In genomic region chr6:109379706-109380105, GRCh38 we compare ENCODE assay signal across 8 cellular contexts. TPM values are rescaled to one million over a fixed set of nuclear protein-coding genes. Genes with fewer than 3 reads are reported as not detected.
DNase-seq lines count a peak whose midpoint lies in the region; ATAC-seq lines count a peak whose summit lies in the region.

No MANE protein-coding gene starts in this region.

- POLR2A ChIA-PET in activated CD4-positive, alpha-beta T cell treated with anti-CD3 and anti-CD28 coated beads for 36 hours (lab: Charles Lee) = interaction anchor here (1.0 to 1.2 kb wide), 2 partner anchors 10 to 29 kb away, joined by 3 read pairs; no protein-coding TSS in a partner anchor

- no peaks in the 10 kb centered on the region for H3K9me3 Mint-ChIP-seq in activated CD4-positive, alpha-beta T cell treated with anti-CD3 and anti-CD28 coated beads for 36 hours (ENCODE audit: low read depth)
- H3K9me3 Mint-ChIP-seq in activated T-helper 1 cell treated with anti-CD3 and anti-CD28 coated beads, Interleukin-12 subunit alpha, Interleukin-12 subunit beta, Interleukin-2, Interleukin-4 antibody, amounts not matched to agents 30 ng/mL and 10 ng/mL and 1 ng/mL, durations not matched to agents 14 hours and 24 hours and 36 hours = no peaks in the 10 kb centered on the region

- ATAC-seq in activated CD4-positive, alpha-beta T cell treated with anti-CD3 and anti-CD28 coated beads for 36 hours = no peak
- no peak for ATAC-seq in HG02973 (IDR thresholded peaks at IDR 0.05; ENCODE audit: unreplicated experiment)

- H3K4me1 Mint-ChIP-seq in activated CD4-positive, alpha-beta T cell treated with anti-CD3 and anti-CD28 coated beads for 36 hours = peaks cover 51% of the 10 kb centered on the region
- H3K4me1 Mint-ChIP-seq in activated T-helper 1 cell treated with anti-CD3 and anti-CD28 coated beads, Interleukin-12 subunit alpha, Interleukin-12 subunit beta, Interleukin-2, Interleukin-4 antibody, amounts not matched to agents 30 ng/mL and 10 ng/mL and 1 ng/mL, durations not matched to agents 14 hours and 24 hours and 36 hours (ENCODE audit: low read depth) = peaks cover 62% of the 10 kb centered on the region

- peak overlapping the region; percentile 98 for H3K4me3 Mint-ChIP-seq in activated CD4-positive, alpha-beta T cell treated with anti-CD3 and anti-CD28 coated beads for 36 hours
- H3K4me3 Mint-ChIP-seq in activated T-helper 1 cell treated with anti-CD3 and anti-CD28 coated beads, Interleukin-12 subunit alpha, Interleukin-12 subunit beta, Interleukin-2, Interleukin-4 antibody, amounts not matched to agents 30 ng/mL and 10 ng/mL and 1 ng/mL, durations not matched to agents 14 hours and 24 hours and 36 hours = peak overlapping the region; percentile 97

- H3K27ac ChIP-seq in iPS-20b (ENCODE audit: low read length) (no peak overlapping the region), stomach smooth muscle (ENCODE audit: low read length) (no peak overlapping the region)

- H3K36me3 ChIP-seq in iPS-20b (ENCODE audit: insufficient read depth, low read depth, low read length) = peaks cover 49% of the 10 kb centered on the region
- peaks cover 18 to 26% of the 10 kb centered on the region in 2 donors for H3K36me3 ChIP-seq in stomach smooth muscle (ENCODE audit: control insufficient read depth in 2 of 2, insufficient read depth in 2 of 2, low read length in 2 of 2)

- CTCF ChIA-PET in activated CD4-positive, alpha-beta T cell treated with anti-CD3 and anti-CD28 coated beads for 36 hours (lab: Charles Lee) = interaction anchor here (1.0 kb wide), 1 partner anchor 192 kb away, joined by 4 read pairs; no protein-coding TSS in a partner anchor

- peak overlapping the region; percentile 95 for H3K27ac Mint-ChIP-seq in activated CD4-positive, alpha-beta T cell treated with anti-CD3 and anti-CD28 coated beads for 36 hours
- H3K27ac Mint-ChIP-seq in activated T-helper 1 cell treated with anti-CD3 and anti-CD28 coated beads, Interleukin-12 subunit alpha, Interleukin-12 subunit beta, Interleukin-2, Interleukin-4 antibody, amounts not matched to agents 30 ng/mL and 10 ng/mL and 1 ng/mL, durations not matched to agents 14 hours and 24 hours and 36 hours = peak overlapping the region; percentile 98

- H3K4me1 ChIP-seq in iPS-20b (ENCODE audit: insufficient read depth, low read length) (peaks cover 10% of the 10 kb centered on the region), stomach smooth muscle (ENCODE audit: control insufficient read depth, insufficient read depth, low read length) (peaks cover 12% of the 10 kb centered on the region)

- H3K9me3 ChIP-seq in iPS-20b (ENCODE audit: insufficient read depth, low read depth, low read length) (no peaks in the 10 kb centered on the region), stomach smooth muscle (ENCODE audit: control insufficient read depth in 2 of 2, low read length in 2 of 2) (no peaks in the 10 kb centered on the region)

- DNase-seq in activated CD4-positive, alpha-beta T cell treated with anti-CD3 and anti-CD28 coated beads for 36 hours = no peak
- DNase-seq in activated CD4-positive, alpha-beta T cell treated with anti-CD3 and anti-CD28 coated beads for 48 hours = no peak
- no peak for DNase-seq in activated T-helper 1 cell treated with anti-CD3 and anti-CD28 coated beads, Interleukin-12 subunit alpha, Interleukin-12 subunit beta, Interleukin-2, Interleukin-4 antibody, amounts not matched to agents 30 ng/mL and 10 ng/mL and 1 ng/mL, durations not matched to agents 14 hours and 24 hours and 36 hours (ENCODE audit: low spot score)
- no peak for DNase-seq in activated CD4-positive, CD25-positive, alpha-beta regulatory T cell (lab: John Stamatoyannopoulos, UW)
- no peak for DNase-seq in posterior vena cava (ENCODE audit: low spot score)

- H3K4me3 ChIP-seq in iPS-20b (ENCODE audit: low read length) = peak overlapping the region; percentile 82
- H3K4me3 ChIP-seq in stomach smooth muscle (ENCODE audit: low read length in 2 of 2) = peak overlapping the region; percentile 61 to 96

- H3K36me3 Mint-ChIP-seq in activated CD4-positive, alpha-beta T cell treated with anti-CD3 and anti-CD28 coated beads for 36 hours (ENCODE audit: low read depth) = peaks cover 61% of the 10 kb centered on the region
- H3K36me3 Mint-ChIP-seq in activated T-helper 1 cell treated with anti-CD3 and anti-CD28 coated beads, Interleukin-12 subunit alpha, Interleukin-12 subunit beta, Interleukin-2, Interleukin-4 antibody, amounts not matched to agents 30 ng/mL and 10 ng/mL and 1 ng/mL, durations not matched to agents 14 hours and 24 hours and 36 hours (ENCODE audit: low read depth) = peaks cover 51% of the 10 kb centered on the region

- H3K27me3 ChIP-seq in iPS-20b (ENCODE audit: insufficient read depth, low read length) (no peaks in the 10 kb centered on the region), stomach smooth muscle (ENCODE audit: control insufficient read depth in 1 of 2, insufficient read depth in 2 of 2, low read length in 2 of 2) (no peaks in the 10 kb centered on the region)

- no peaks in the 10 kb centered on the region for H3K27me3 Mint-ChIP-seq in activated CD4-positive, alpha-beta T cell treated with anti-CD3 and anti-CD28 coated beads for 36 hours
- no peaks in the 10 kb centered on the region for H3K27me3 Mint-ChIP-seq in activated T-helper 1 cell treated with anti-CD3 and anti-CD28 coated beads, Interleukin-12 subunit alpha, Interleukin-12 subunit beta, Interleukin-2, Interleukin-4 antibody, amounts not matched to agents 30 ng/mL and 10 ng/mL and 1 ng/mL, durations not matched to agents 14 hours and 24 hours and 36 hours (ENCODE audit: insufficient read depth)

- H3K9ac ChIP-seq in iPS-20b (ENCODE audit: low read depth, low read length) (peak overlapping the region; percentile 14; the same call in 1 of the 2 replicates), stomach smooth muscle (ENCODE audit: low read length in 2 of 2) (peak overlapping the region; percentile 13 to 36)

- intact Hi-C loops in activated CD4-positive, alpha-beta T cell treated with anti-CD3 and anti-CD28 coated beads for 36 hours (cut with DNase I, micrococcal nuclease) = loop anchor here (5.0 kb wide), 4 partner anchors 457 to 1557 kb away; partner anchors contain the start of genes CDC40 (in 1 of the 2), SCML4 (in 1 of the 2) and SNX3 (in 1 of the 2)
- intact Hi-C loops in activated T-helper 1 cell treated with anti-CD3 and anti-CD28 coated beads, Interleukin-12 subunit alpha, Interleukin-12 subunit beta, Interleukin-2, Interleukin-4 antibody, amounts not matched to agents 30 ng/mL and 10 ng/mL and 1 ng/mL, durations not matched to agents 14 hours and 24 hours and 36 hours (cut with micrococcal nuclease) = loop anchor here (5.0 to 10.0 kb wide), 5 partner anchors 435 to 1498 kb away; partner anchors contain the start of genes AFG1L and CDC40
- intact Hi-C loops in posterior vena cava (cut with DNase I) = no loop called here

RNA-seq across cellular contexts. Expression of gene CD164, which starts 2.6 kb away (rescaled TPM):
- total RNA-seq in activated CD4-positive, alpha-beta T cell treated with anti-CD3 and anti-CD28 coated beads for 36 hours = 100 to 1,000 TPM; 209 to 215 TPM
- total RNA-seq in activated T-helper 1 cell treated with anti-CD3 and anti-CD28 coated beads, Interleukin-12 subunit alpha, Interleukin-12 subunit beta, Interleukin-2, Interleukin-4 antibody, amounts not matched to agents 30 ng/mL and 10 ng/mL and 1 ng/mL, durations not matched to agents 14 hours and 24 hours and 36 hours = 249 and 251 TPM in 2 replicates
- 100 to 1,000 TPM; 163 to 194 TPM for total RNA-seq in posterior vena cava

Comparison
In these comparisons a context has a peak if more than half of its experiments do, and no peak if none do; other contexts are left out.
1. intact Hi-C loops: an anchor here in activated CD4-positive, alpha-beta T cell treated with anti-CD3 and anti-CD28 coated beads for 36 hours (5.0 kb wide) and activated T-helper 1 cell treated with anti-CD3 and anti-CD28 coated beads, Interleukin-12 subunit alpha, Interleukin-12 subunit beta, Interleukin-2, Interleukin-4 antibody, amounts not matched to agents 30 ng/mL and 10 ng/mL and 1 ng/mL, durations not matched to agents 14 hours and 24 hours and 36 hours (5.0 to 10.0 kb wide); none called in posterior vena cava.